Comparison of ENCODE assay signal across 12 cellular contexts in the genomic region with DNA sequence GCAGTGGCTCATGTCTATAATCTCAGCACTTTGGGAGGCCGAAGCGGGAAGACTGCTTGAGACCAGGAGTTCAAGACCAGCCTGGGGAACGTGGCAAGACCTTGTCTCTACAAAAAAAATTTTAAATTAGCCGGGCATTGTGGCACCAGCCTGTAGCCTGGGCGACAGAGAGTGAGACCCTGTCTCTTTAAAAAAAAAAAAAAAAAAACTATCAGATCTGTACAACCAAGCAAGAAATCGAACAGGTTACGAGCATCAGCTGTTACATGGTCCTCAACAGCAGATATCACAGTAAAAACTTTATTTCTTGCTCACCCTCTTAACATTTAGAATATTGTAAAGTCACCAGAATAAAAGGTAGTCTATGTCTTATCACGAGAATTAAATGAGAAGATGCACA. TPM values are rescaled to one million over a fixed set of nuclear protein-coding genes. Genes with fewer than 3 reads are reported as not detected.
A peak's percentile ranks its signal among the peaks of the same experiment; 100 is the strongest.
DNase-seq lines count a peak whose midpoint lies in the region; ATAC-seq, FAIRE-seq and TF ChIP-seq lines count a peak whose summit lies in the region.
"Had no signal": no experiment of that assay in that cellular context is flagged by ENCODE, and none has a peak within 500 bp of the region (broad histone marks: within the 10 kb centered on the region; RNA-seq: fewer than 3 reads in every experiment).

No MANE protein-coding gene starts in this region.

- DNase-seq in activated T-cell treated with anti-CD3 and anti-CD28 coated beads, Interleukin-2, amount 50 U/mL, for 4 hours, result no peak
- DNase-seq in activated T-cell treated with anti-CD3 and anti-CD28 coated beads for 4 hours (no peak), OCI-LY7 (ENCODE audit: low spot score) (no peak), epithelial cell of esophagus (ENCODE audit: low read depth) (no peak), GM12891 (ENCODE audit: insufficient read length, low spot score) (no peak)
- no peak for DNase-seq in activated effector memory CD4-positive, alpha-beta T cell treated with anti-CD3 and anti-CD28 coated beads, Interleukin-2, amount 50 U/mL, for 16 hours
- DNase-seq: occipital lobe had no signal

- no peaks in the 10 kb centered on the region for H3K9me2 ChIP-seq in OCI-LY7 (ENCODE audit: insufficient read depth, low read length)

- H3K4me1 ChIP-seq in OCI-LY7 (ENCODE audit: insufficient read depth, low read length, poor library complexity, severe bottlenecking) (peaks cover 24% of the 10 kb centered on the region), skeletal muscle satellite cell (ENCODE audit: control insufficient read depth, insufficient read depth, low read length) (peaks cover 21% of the 10 kb centered on the region)

- intact Hi-C loops in OCI-LY7 (cut with micrococcal nuclease; ENCODE audit: unreplicated experiment), result loop anchor here (5.0 kb wide), 1 partner anchor 164 kb away; a partner anchor contains a TSS

- no peaks in the 10 kb centered on the region for H3K9me3 Mint-ChIP-seq in activated T-cell treated with anti-CD3 and anti-CD28 coated beads, Interleukin-2, amount 50 U/mL, for 4 hours
- H3K9me3 Mint-ChIP-seq: dendritic cell treated with granulocyte-macrophage colony-stimulating factor and Interleukin-4, amounts not matched to agents 40 ng/mL and 50 ng/mL, for 4 days had no signal

- TF ChIP-seq POLR2A in GM12891 (IDR thresholded peaks at IDR 0.05; ENCODE audit: low read depth, low read length), result no peak

- TF ChIP-seq CTCF in OCI-LY7 (conservative IDR thresholded peaks at IDR 0.05; ENCODE audit: low read length) (no peak), epithelial cell of esophagus (IDR thresholded peaks at IDR 0.05; ENCODE audit: insufficient read depth, low read depth, low read length, missing control alignments) (no peak)

- no peak overlapping the region for H2AFZ ChIP-seq in OCI-LY7 (ENCODE audit: low read length)

- peak overlapping the region; percentile 93 for H3K4me3 ChIP-seq in OCI-LY7 (ENCODE audit: low read depth, low read length, poor library complexity, severe bottlenecking)
- peak overlapping the region; percentile 88 for H3K4me3 ChIP-seq in epithelial cell of esophagus (ENCODE audit: low read length)
- H3K4me3 ChIP-seq in skeletal muscle satellite cell (ENCODE audit: low read length), result peak overlapping the region; percentile 86

- peaks cover 30% of the 10 kb centered on the region for H3K79me2 ChIP-seq in OCI-LY7 (ENCODE audit: insufficient read depth, low read depth, low read length)

- no peaks in the 10 kb centered on the region for H3K27me3 Mint-ChIP-seq in activated T-cell treated with anti-CD3 and anti-CD28 coated beads, Interleukin-2, amount 50 U/mL, for 4 hours (ENCODE audit: low read depth)
- H3K27me3 Mint-ChIP-seq: dendritic cell treated with granulocyte-macrophage colony-stimulating factor and Interleukin-4, amounts not matched to agents 40 ng/mL and 50 ng/mL, for 4 days had no signal

- H3K4me3 Mint-ChIP-seq in activated T-cell treated with anti-CD3 and anti-CD28 coated beads, Interleukin-2, amount 50 U/mL, for 4 hours, result peak overlapping the region; percentile 93

- FAIRE-seq in GM12891 (lab: Jason Lieb, UNC), result no peak
- FAIRE-seq: H54 had no signal

- no peak for ATAC-seq in activated T-cell treated with anti-CD3 and anti-CD28 coated beads, Interleukin-2, amount 50 U/mL, for 4 hours
- ATAC-seq in HG02938 (IDR thresholded peaks at IDR 0.05; ENCODE audit: unreplicated experiment), result no peak

- H3K4me1 Mint-ChIP-seq in activated T-cell treated with anti-CD3 and anti-CD28 coated beads, Interleukin-2, amount 50 U/mL, for 4 hours (ENCODE audit: low read depth), result peaks cover 28% of the 10 kb centered on the region

- H3K27me3 ChIP-seq in skeletal muscle satellite cell (ENCODE audit: control insufficient read depth, insufficient read depth, low read length), result no peaks in the 10 kb centered on the region

- H3K9ac ChIP-seq in skeletal muscle satellite cell (ENCODE audit: low read depth, low read length), result peak overlapping the region; percentile 89

- H3K27ac ChIP-seq in OCI-LY7 (ENCODE audit: low read depth, low read length, poor library complexity, severe bottlenecking), result no peak overlapping the region
- H3K27ac ChIP-seq: C4-2B had no signal

- H3K9me3 ChIP-seq in OCI-LY7 (ENCODE audit: low read length) (no peaks in the 10 kb centered on the region), skeletal muscle satellite cell (replicated peaks; ENCODE audit: low read length) (no peaks in the 10 kb centered on the region)

- H3K36me3 ChIP-seq in OCI-LY7 (ENCODE audit: insufficient read depth, low read length) (peaks cover 42% of the 10 kb centered on the region), skeletal muscle satellite cell (ENCODE audit: insufficient read depth, low read length) (peaks cover 3% of the 10 kb centered on the region)

- peaks cover 5% of the 10 kb centered on the region; the same call in 1 of the 2 replicates for H4K20me1 ChIP-seq in OCI-LY7 (ENCODE audit: insufficient read depth, low read length)

- CTCF ChIA-PET in OCI-LY7 (lab: Charles Lee; ENCODE audit: unreplicated experiment), result interaction anchor here (1.3 to 1.5 kb wide), 2 partner anchors 14 to 24 kb away, joined by 3 read pairs; no protein-coding TSS in a partner anchor

- POLR2A ChIA-PET in OCI-LY7 (lab: Charles Lee), result interaction anchor here (0.6 to 2.3 kb wide), 12 partner anchors 10 to 1716 kb away, joined by 3 to 12 read pairs (median 5); no protein-coding TSS in a partner anchor

- peak overlapping the region; percentile 94 for H3K4me2 ChIP-seq in OCI-LY7 (ENCODE audit: low read length)
- H3K4me2 ChIP-seq in skeletal muscle satellite cell (ENCODE audit: low read length), result peak overlapping the region; percentile 87

- BruUV-seq in OCI-LY7 (replicated peaks; lab: Mats Ljungman, UMichigan), result no TSS peak

- H3K36me3 Mint-ChIP-seq in activated T-cell treated with anti-CD3 and anti-CD28 coated beads, Interleukin-2, amount 50 U/mL, for 4 hours (ENCODE audit: insufficient read depth), result peaks cover 8% of the 10 kb centered on the region

TF ChIP-seq in GM12891, 5 proteins besides CTCF, POLR2A, EP300 and RAD21:
- TF ChIP-seq POU2F2 (IDR thresholded peaks at IDR 0.05; ENCODE audit: low read depth, low read length), result no peak
- no peak for TF ChIP-seq SPI1 (IDR thresholded peaks at IDR 0.05; ENCODE audit: low read depth, low read length)
- TF ChIP-seq POLR2AphosphoS5 (IDR thresholded peaks at IDR 0.05; ENCODE audit: low read depth, low read length), result no peak
- no peak for TF ChIP-seq TAF1 (IDR thresholded peaks at IDR 0.05; ENCODE audit: low read depth, low read length)
- TF ChIP-seq PAX5 (IDR thresholded peaks at IDR 0.05; ENCODE audit: insufficient read depth, low read length, severe bottlenecking), result no peak

RNA-seq across cellular contexts. Expression of a gene that starts 1.5 kb away (rescaled TPM):
- total RNA-seq in activated T-cell treated with anti-CD3 and anti-CD28 coated beads, Interleukin-2, amount 50 U/mL, for 4 hours, result 10 to 100 TPM; 49.8 to 62.5 (median 56.7) TPM
- 33.0 and 33.3 TPM in 2 replicates for total RNA-seq in OCI-LY7 (2014; rRNA removed; shearing (Covaris generic))
- 50.4 and 53.2 TPM in 2 replicates for total RNA-seq in OCI-LY7 (2022)
- total RNA-seq in skeletal muscle satellite cell (2012; rRNA removed), result 29.4 and 33.6 TPM in 2 replicates
- polyA plus RNA-seq in GM12891 (2012; ENCODE audit: low read depth, missing spikeins), result 13.2 TPM

RNA-seq across cellular contexts. Expression of a gene that starts 51.9 kb away (rescaled TPM):
- 10 to 100 TPM; 16.4 to 19.1 (median 16.7) TPM for total RNA-seq in activated T-cell treated with anti-CD3 and anti-CD28 coated beads, Interleukin-2, amount 50 U/mL, for 4 hours
- 14.1 and 16.4 TPM in 2 replicates for total RNA-seq in OCI-LY7 (2014; rRNA removed; shearing (Covaris generic))
- total RNA-seq in OCI-LY7 (2022), result 25.4 and 27.2 TPM in 2 replicates
- total RNA-seq in skeletal muscle satellite cell (2012; rRNA removed), result 15.9 and 16.0 TPM in 2 replicates
- 11.9 TPM for polyA plus RNA-seq in GM12891 (2012; ENCODE audit: low read depth, missing spikeins)
